Comparison of ENCODE assay signal across 12 cellular contexts in genomic region chr18:61896767-61897166, GRCh38. TPM values are rescaled to one million over a fixed set of nuclear protein-coding genes. Genes with fewer than 3 reads are reported as not detected.
DNase-seq lines count a peak whose midpoint lies in the region; ATAC-seq, FAIRE-seq and TF ChIP-seq lines count a peak whose summit lies in the region.
"Had no signal": no experiment of that assay in that cellular context is flagged by ENCODE, and none has a peak within 500 bp of the region (broad histone marks: within the 10 kb centered on the region; RNA-seq: fewer than 3 reads in every experiment).

No MANE protein-coding gene starts in this region.

- H3K27me3 ChIP-seq in breast epithelium (no peaks in the 10 kb centered on the region), left ventricle myocardium inferior (ENCODE audit: low read depth) (no peaks in the 10 kb centered on the region), sigmoid colon (no peaks in the 10 kb centered on the region)

- peak; percentile 35 to 86 (median 68) for TF ChIP-seq EP300 in sigmoid colon (IDR thresholded peaks at IDR 0.05)

- H3K9me3 ChIP-seq in breast epithelium (no peaks in the 10 kb centered on the region), left ventricle myocardium inferior (replicated peaks) (no peaks in the 10 kb centered on the region), sigmoid colon (no peaks in the 10 kb centered on the region)

- peak; percentile 37 for DNase-seq in HCEC 1CT
- peak in 1 of 2 donors; percentile 85 for DNase-seq in breast epithelium (ENCODE audit: low spot score in 2 of 2)
- DNase-seq in left ventricle myocardium inferior, result peak; percentile 26
- DNase-seq in sigmoid colon, result peak; percentile 90
- DNase-seq in urothelium cell line (ENCODE audit: low spot score), result no peak
- no peak for DNase-seq in stimulated activated CD4-positive, alpha-beta T cell treated with anti-CD3 and anti-CD28 coated beads, Interleukin-2, amount 100 ng/mL, for 24 hours
- DNase-seq in occipital lobe (lab: John Stamatoyannopoulos, UW), result no peak
- DNase-seq: activated B cell treated with CpG ODN at 0.5 μM for 24 hours; activated naive CD8-positive, alpha-beta T cell treated with anti-CD3 and anti-CD28 coated beads, Interleukin-2, amount 10 ng/mL, durations not matched to agents 7 days and 5 days; DND-41 had no signal

- no peak for FAIRE-seq in urothelium cell line (lab: Jason Lieb, UNC)

- H3K4me3 ChIP-seq in breast epithelium (no peak overlapping the region), left ventricle myocardium inferior (no peak overlapping the region), sigmoid colon (no peak overlapping the region)

- H3K27ac ChIP-seq in breast epithelium, result peak overlapping the region; percentile 61 to 67
- peak overlapping the region; percentile 28 for H3K27ac ChIP-seq in left ventricle myocardium inferior (replicated peaks)
- peak overlapping the region in 3 of 4 donors; percentile 13 to 59 (median 52) for H3K27ac ChIP-seq in sigmoid colon

- H3K36me3 ChIP-seq in breast epithelium (no peaks in the 10 kb centered on the region), left ventricle myocardium inferior (no peaks in the 10 kb centered on the region), sigmoid colon (no peaks in the 10 kb centered on the region)

- ATAC-seq in GM18867 (IDR thresholded peaks at IDR 0.05; ENCODE audit: unreplicated experiment), result no peak
- ATAC-seq: stimulated activated effector memory CD8-positive, alpha-beta T cell treated with anti-CD3 and anti-CD28 coated beads, Interleukin-12 subunit alpha, Interleukin-12 subunit beta, amount 100 ng/mL, for 72 hours had no signal

- TF ChIP-seq CTCF in breast epithelium (IDR thresholded peaks at IDR 0.05) (no peak), left ventricle myocardium inferior (IDR thresholded peaks at IDR 0.05; ENCODE audit: borderline replicate concordance) (no peak), sigmoid colon (IDR thresholded peaks at IDR 0.05) (no peak)

- TF ChIP-seq POLR2A in breast epithelium (IDR thresholded peaks at IDR 0.05) (no peak), sigmoid colon (IDR thresholded peaks at IDR 0.05) (no peak)

- WGBS in sigmoid colon, 2 donors, result 46 to 62% methylated on average over 5 of the region's 5 CpGs

- H3K4me1 ChIP-seq in breast epithelium (no peaks in the 10 kb centered on the region), left ventricle myocardium inferior (peaks cover 35% of the 10 kb centered on the region), sigmoid colon (peaks cover 0 to 42% (median 33%) of the 10 kb centered on the region in 4 donors)

- intact Hi-C loops in breast epithelium (cut with DNase I; ENCODE audit: low total_unique reads), result loop anchor here (10.0 kb wide), 1 partner anchor 312 kb away; no protein-coding TSS in a partner anchor
- intact Hi-C loops in left ventricle myocardium inferior (cut with micrococcal nuclease), result loop anchor here (5.0 to 10.0 kb wide), 2 partner anchors 152 to 259 kb away; no protein-coding TSS in a partner anchor
- intact Hi-C loops in sigmoid colon (cut with DNase I), result loop anchor here (1.0 to 10.0 kb wide), 2 partner anchors 64 to 628 kb away; partner anchors contain the start of gene ZCCHC2

RNA-seq across cellular contexts. Expression of gene RNF152, which starts 4.0 kb away (rescaled TPM):
- total RNA-seq in breast epithelium (10 to 100 TPM in 2 of 3 donors, 1 to 10 TPM in 1; 8.6 to 64.5 (median 31.5) TPM), left ventricle myocardium inferior (10.4 TPM), sigmoid colon (10 to 100 TPM in 3 of 4 donors, 1 to 10 TPM in 1; 7.1 to 24.6 (median 11.9) TPM), occipital lobe (97.9 TPM)
- 10 to 100 TPM in 2 of 3 donors, 1 to 10 TPM in 1; 9.6 to 27.3 (median 11.3) TPM for polyA plus RNA-seq in sigmoid colon

Comparison
In these comparisons a context has a peak if more than half of its experiments do, and no peak if none do; other contexts are left out.
1. DNase-seq: peak in HCEC 1CT (single experiment), left ventricle myocardium inferior (single experiment) and sigmoid colon (single experiment); none in urothelium cell line (single experiment), stimulated activated CD4-positive, alpha-beta T cell treated with anti-CD3 and anti-CD28 coated beads, Interleukin-2, amount 100 ng/mL, for 24 hours (0 of 2) and occipital lobe (single experiment).
2. Peak in every context shown above with its lines, with median percentiles within 50 percentile points of each other: H3K27ac ChIP-seq.